17 cellular contexts compared by ENCODE assay signal in genomic region chr2:195410272-195410671, GRCh38.
DNase-seq lines count a peak whose midpoint lies in the region; ATAC-seq and TF ChIP-seq lines count a peak whose summit lies in the region.
"Had no signal": no experiment of that assay in that cellular context is flagged by ENCODE, and none has a peak within 500 bp of the region (broad histone marks: within the 10 kb centered on the region; RNA-seq: fewer than 3 reads in every experiment).

No MANE protein-coding gene starts in this region.

- H4K20me1 ChIP-seq in OCI-LY7 (ENCODE audit: insufficient read depth, low read length), result no peaks in the 10 kb centered on the region

- BruUV-seq in OCI-LY7 (replicated peaks; lab: Mats Ljungman, UMichigan), result no TSS peak

- no peaks in the 10 kb centered on the region for H3K36me3 Mint-ChIP-seq in mesothelial cell of epicardium
- H3K36me3 Mint-ChIP-seq: CD14-positive monocyte had no signal

- no peaks in the 10 kb centered on the region for H3K9me3 ChIP-seq in OCI-LY7 (ENCODE audit: low read length)

- no peak overlapping the region for H3K4me2 ChIP-seq in OCI-LY7 (ENCODE audit: low read length)

- CTCF ChIA-PET in OCI-LY7 (lab: Charles Lee; ENCODE audit: unreplicated experiment), result no interaction called here

- DNase-seq in OCI-LY7 (ENCODE audit: low spot score), result no peak
- no peak for DNase-seq in DMS53 (lab: John Stamatoyannopoulos, UW)
- DNase-seq in GM19238 (ENCODE audit: insufficient read length, low spot score), result no peak
- no peak for DNase-seq in mesothelial cell of epicardium (ENCODE audit: low spot score in 2 of 2, unreplicated experiment in 2 of 2)
- DNase-seq in SW480 (ENCODE audit: low spot score), result no peak
- DNase-seq: hippocampal formation; midbrain; NCI-H446 treated with DMSO at 0.1 percent for 48 hours; SHP77 treated with DMSO at 0.1 percent for 48 hours; stimulated activated CD4-positive, alpha-beta T cell treated with anti-CD3 and anti-CD28 coated beads, Interleukin-4, amount 100 ng/mL, for 4 hours had no signal

- intact Hi-C loops in OCI-LY7 (cut with micrococcal nuclease; ENCODE audit: unreplicated experiment), result no loop called here

- H3K27ac Mint-ChIP-seq in mesothelial cell of epicardium, result no peak overlapping the region
- H3K27ac Mint-ChIP-seq: activated T-helper 2 cell treated with anti-CD3 and anti-CD28 coated beads, Interferon-gamma antibody, Interleukin-2, Interleukin-4, amounts not matched to agents 10 μg/mL and 5 μg/mL and 100 μg/mL, durations not matched to agents 14 hours and 24 hours and 36 hours; CD14-positive monocyte had no signal

- H3K4me1 ChIP-seq in OCI-LY7 (ENCODE audit: insufficient read depth, low read length, poor library complexity, severe bottlenecking), result peaks cover 11% of the 10 kb centered on the region

- H3K9me3 Mint-ChIP-seq in mesothelial cell of epicardium, result no peaks in the 10 kb centered on the region
- H3K9me3 Mint-ChIP-seq: activated T-helper 2 cell treated with anti-CD3 and anti-CD28 coated beads, Interferon-gamma antibody, Interleukin-2, Interleukin-4, amounts not matched to agents 10 μg/mL and 5 μg/mL and 100 μg/mL, durations not matched to agents 14 hours and 24 hours and 36 hours; CD14-positive monocyte had no signal

- no peaks in the 10 kb centered on the region for H3K27me3 Mint-ChIP-seq in mesothelial cell of epicardium (ENCODE audit: low read depth)

- peaks cover 7% of the 10 kb centered on the region for H3K4me1 Mint-ChIP-seq in mesothelial cell of epicardium
- H3K4me1 Mint-ChIP-seq: CD14-positive monocyte had no signal

- ATAC-seq in GM18519 (IDR thresholded peaks at IDR 0.05; ENCODE audit: low FRiP score, unreplicated experiment), result peak; percentile 68
- ATAC-seq in GM21423 (IDR thresholded peaks at IDR 0.05; ENCODE audit: unreplicated experiment), result peak; percentile 63
- ATAC-seq in HG02981 (IDR thresholded peaks at IDR 0.05; ENCODE audit: unreplicated experiment), result peak; percentile 79

- no peaks in the 10 kb centered on the region for H3K36me3 ChIP-seq in OCI-LY7 (ENCODE audit: insufficient read depth, low read length)
- H3K36me3 ChIP-seq: cardiac muscle cell had no signal

- no peak overlapping the region for H3K4me3 ChIP-seq in OCI-LY7 (ENCODE audit: low read depth, low read length, poor library complexity, severe bottlenecking)
- H3K4me3 ChIP-seq: cardiac muscle cell had no signal

- no peaks in the 10 kb centered on the region for H3K9me2 ChIP-seq in OCI-LY7 (ENCODE audit: insufficient read depth, low read length)

- no peak for TF ChIP-seq CTCF in OCI-LY7 (conservative IDR thresholded peaks at IDR 0.05; ENCODE audit: low read length)
- TF ChIP-seq CTCF in mesothelial cell of epicardium (IDR thresholded peaks at IDR 0.05; ENCODE audit: unreplicated experiment), result no peak

- no peak overlapping the region for H3K4me3 Mint-ChIP-seq in mesothelial cell of epicardium
- H3K4me3 Mint-ChIP-seq: CD14-positive monocyte had no signal

- H3K27ac ChIP-seq in OCI-LY7 (ENCODE audit: low read depth, low read length, poor library complexity, severe bottlenecking), result no peak overlapping the region
- H3K27ac ChIP-seq: cardiac muscle cell, epithelial cell of prostate had no signal

- peak overlapping the region; percentile 40; the same call in 1 of the 2 replicates for H2AFZ ChIP-seq in OCI-LY7 (ENCODE audit: low read length)

- POLR2A ChIA-PET in OCI-LY7 (lab: Charles Lee), result interaction anchor here (1.0 to 1.3 kb wide), 3 partner anchors 14 to 40 kb away, joined by 3 to 4 read pairs (median 4); no protein-coding TSS in a partner anchor

- no peaks in the 10 kb centered on the region for H3K79me2 ChIP-seq in OCI-LY7 (ENCODE audit: insufficient read depth, low read depth, low read length)
